9 cellular contexts compared by ENCODE assay signal in the genomic region with DNA sequence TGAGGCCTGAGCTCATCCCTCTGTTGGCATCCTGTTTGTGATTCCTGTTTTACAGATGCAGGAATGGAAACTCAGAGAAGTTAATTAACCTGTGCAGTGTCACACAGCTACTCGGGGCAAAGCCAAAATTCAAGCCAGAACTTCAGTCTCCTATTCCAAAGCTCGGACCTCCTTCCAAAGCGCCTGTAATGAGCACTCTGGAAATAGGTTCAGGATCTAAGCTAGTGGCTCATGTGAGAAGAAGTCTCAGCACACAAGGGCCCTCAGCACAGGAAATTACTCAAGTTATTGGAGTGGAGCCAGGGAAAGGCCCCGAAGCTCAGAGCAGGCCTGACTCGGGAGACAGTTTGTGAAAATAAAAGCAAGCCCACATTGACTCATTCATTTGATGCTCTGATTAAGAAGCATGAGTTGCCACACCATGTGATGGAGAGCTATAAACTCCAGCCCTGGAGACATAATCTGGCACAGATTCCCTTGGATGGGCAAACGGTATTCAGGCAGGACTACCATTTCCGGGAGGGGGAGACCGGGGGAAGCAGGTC. TPM values are rescaled to one million over a fixed set of nuclear protein-coding genes. Genes with fewer than 3 reads are reported as not detected.
DNase-seq lines count a peak whose midpoint lies in the region; ATAC-seq, FAIRE-seq and TF ChIP-seq lines count a peak whose summit lies in the region.
"Had no signal": no experiment of that assay in that cellular context is flagged by ENCODE, and none has a peak within 500 bp of the region (broad histone marks: within the 10 kb centered on the region; RNA-seq: fewer than 3 reads in every experiment).

No MANE protein-coding gene starts in this region.

- TF ChIP-seq POLR2A in Peyer's patch (IDR thresholded peaks at IDR 0.05), result no peak

- FAIRE-seq in urothelium cell line (lab: Jason Lieb, UNC), result no peak

- no peak overlapping the region for H3K4me3 Mint-ChIP-seq in activated T-helper 1 cell treated with anti-CD3 and anti-CD28 coated beads, Interleukin-12 subunit alpha, Interleukin-12 subunit beta, Interleukin-2, Interleukin-4 antibody, amounts not matched to agents 30 ng/mL and 10 ng/mL and 1 ng/mL, durations not matched to agents 14 hours and 24 hours and 36 hours

- H3K9me3 Mint-ChIP-seq in activated T-helper 1 cell treated with anti-CD3 and anti-CD28 coated beads, Interleukin-12 subunit alpha, Interleukin-12 subunit beta, Interleukin-2, Interleukin-4 antibody, amounts not matched to agents 30 ng/mL and 10 ng/mL and 1 ng/mL, durations not matched to agents 14 hours and 24 hours and 36 hours, result no peaks in the 10 kb centered on the region

- H3K36me3 Mint-ChIP-seq in activated T-helper 1 cell treated with anti-CD3 and anti-CD28 coated beads, Interleukin-12 subunit alpha, Interleukin-12 subunit beta, Interleukin-2, Interleukin-4 antibody, amounts not matched to agents 30 ng/mL and 10 ng/mL and 1 ng/mL, durations not matched to agents 14 hours and 24 hours and 36 hours (ENCODE audit: low read depth), result peaks cover 5% of the 10 kb centered on the region

- no peak overlapping the region for H3K4me3 ChIP-seq in Peyer's patch

- ATAC-seq in HG03139 (IDR thresholded peaks at IDR 0.05; ENCODE audit: unreplicated experiment) (peak; percentile 70), foreskin keratinocyte (peak; percentile 80)

- intact Hi-C loops in activated T-helper 1 cell treated with anti-CD3 and anti-CD28 coated beads, Interleukin-12 subunit alpha, Interleukin-12 subunit beta, Interleukin-2, Interleukin-4 antibody, amounts not matched to agents 30 ng/mL and 10 ng/mL and 1 ng/mL, durations not matched to agents 14 hours and 24 hours and 36 hours (cut with micrococcal nuclease), result loop anchor here (1.0 kb wide), 2 partner anchors 29 to 41 kb away; no protein-coding TSS in a partner anchor

- H3K27me3 ChIP-seq in Peyer's patch (no peaks in the 10 kb centered on the region), foreskin keratinocyte (no peaks in the 10 kb centered on the region)

- H3K9me3 ChIP-seq in Peyer's patch, result no peaks in the 10 kb centered on the region

- no peak for TF ChIP-seq CTCF in Peyer's patch (IDR thresholded peaks at IDR 0.05)
- no peak for TF ChIP-seq CTCF in foreskin keratinocyte (conservative IDR thresholded peaks at IDR 0.05)

- peak overlapping the region; percentile 90 for H3K27ac Mint-ChIP-seq in activated T-helper 1 cell treated with anti-CD3 and anti-CD28 coated beads, Interleukin-12 subunit alpha, Interleukin-12 subunit beta, Interleukin-2, Interleukin-4 antibody, amounts not matched to agents 30 ng/mL and 10 ng/mL and 1 ng/mL, durations not matched to agents 14 hours and 24 hours and 36 hours

- H3K27me3 Mint-ChIP-seq in activated T-helper 1 cell treated with anti-CD3 and anti-CD28 coated beads, Interleukin-12 subunit alpha, Interleukin-12 subunit beta, Interleukin-2, Interleukin-4 antibody, amounts not matched to agents 30 ng/mL and 10 ng/mL and 1 ng/mL, durations not matched to agents 14 hours and 24 hours and 36 hours (ENCODE audit: insufficient read depth), result no peaks in the 10 kb centered on the region

- H3K4me1 Mint-ChIP-seq in activated T-helper 1 cell treated with anti-CD3 and anti-CD28 coated beads, Interleukin-12 subunit alpha, Interleukin-12 subunit beta, Interleukin-2, Interleukin-4 antibody, amounts not matched to agents 30 ng/mL and 10 ng/mL and 1 ng/mL, durations not matched to agents 14 hours and 24 hours and 36 hours (ENCODE audit: low read depth), result peaks cover 29% of the 10 kb centered on the region

- DNase-seq in NCI-H1105 treated with DMSO at 0.1 percent for 48 hours (lab: John Stamatoyannopoulos, UW), result peak; percentile 6
- DNase-seq in NCI-H1105 (lab: John Stamatoyannopoulos, UW), result no peak
- peak in 2 of 3 donors; percentile 30 to 76 for DNase-seq in Peyer's patch
- DNase-seq in activated T-helper 1 cell treated with anti-CD3 and anti-CD28 coated beads, Interleukin-12 subunit alpha, Interleukin-12 subunit beta, Interleukin-2, Interleukin-4 antibody, amounts not matched to agents 30 ng/mL and 10 ng/mL and 1 ng/mL, durations not matched to agents 14 hours and 24 hours and 36 hours (ENCODE audit: low spot score), result peak; percentile 29
- DNase-seq in foreskin keratinocyte, result peak; percentile 100
- peak; percentile 95 for DNase-seq in pulmonary artery endothelial cell (ENCODE audit: low read depth, low spot score)
- DNase-seq in urothelium cell line (ENCODE audit: low spot score), result peak; percentile 89

- H3K27ac ChIP-seq in Peyer's patch (peak overlapping the region; percentile 2 to 70 (median 36)), foreskin keratinocyte (peak overlapping the region; percentile 92)
- H3K27ac ChIP-seq: 22Rv1 had no signal

- H3K4me1 ChIP-seq in Peyer's patch, result peaks cover 0 to 31% (median 0%) of the 10 kb centered on the region in 4 donors
- H3K4me1 ChIP-seq in foreskin keratinocyte, result peaks cover 52% of the 10 kb centered on the region

- no peaks in the 10 kb centered on the region for H3K36me3 ChIP-seq in Peyer's patch

RNA-seq across cellular contexts. Expression of gene LYST, which starts 50.6 kb away (rescaled TPM):
- total RNA-seq in Peyer's patch (10 to 100 TPM; 27.8 to 68.5 (median 35.5) TPM), foreskin keratinocyte (13.0 and 18.8 TPM in 2 replicates), pulmonary artery endothelial cell (9.2 and 10.0 TPM in 2 replicates)
- 144 and 145 TPM in 2 replicates for total RNA-seq in activated T-helper 1 cell treated with anti-CD3 and anti-CD28 coated beads, Interleukin-12 subunit alpha, Interleukin-12 subunit beta, Interleukin-2, Interleukin-4 antibody, amounts not matched to agents 30 ng/mL and 10 ng/mL and 1 ng/mL, durations not matched to agents 14 hours and 24 hours and 36 hours
- 4.1 and 5.3 TPM in 2 replicates for polyA plus RNA-seq in foreskin keratinocyte
